In genomic region chr10:79445708-79446450, GRCh38 we compare ENCODE assay signal across 1 cellular context.
A peak's percentile ranks its signal among the peaks of the same experiment; 100 is the strongest.
TF ChIP-seq lines count a peak whose summit lies in the region.

No MANE protein-coding gene starts in this region.

TF ChIP-seq in HEK293, 187 proteins besides CTCF, POLR2A, EP300 and RAD21 (continued from another document):
- TF ChIP-seq, protein P1, sequence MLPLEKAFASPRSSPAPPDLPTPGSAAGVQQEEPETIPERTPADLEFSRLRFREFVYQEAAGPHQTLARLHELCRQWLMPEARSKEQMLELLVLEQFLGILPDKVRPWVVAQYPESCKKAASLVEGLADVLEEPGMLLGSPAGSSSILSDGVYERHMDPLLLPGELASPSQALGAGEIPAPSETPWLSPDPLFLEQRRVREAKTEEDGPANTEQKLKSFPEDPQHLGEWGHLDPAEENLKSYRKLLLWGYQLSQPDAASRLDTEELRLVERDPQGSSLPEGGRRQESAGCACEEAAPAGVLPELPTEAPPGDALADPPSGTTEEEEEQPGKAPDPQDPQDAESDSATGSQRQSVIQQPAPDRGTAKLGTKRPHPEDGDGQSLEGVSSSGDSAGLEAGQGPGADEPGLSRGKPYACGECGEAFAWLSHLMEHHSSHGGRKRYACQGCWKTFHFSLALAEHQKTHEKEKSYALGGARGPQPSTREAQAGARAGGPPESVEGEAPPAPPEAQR (tag by site-specific recombination; IDR thresholded peaks at IDR 0.05): peak; percentile 82; the same call in 1 of the 2 replicates
- no peak for TF ChIP-seq MYNN (tag by site-specific recombination; IDR thresholded peaks at IDR 0.05; ENCODE audit: borderline replicate concordance)
- no peak for TF ChIP-seq ZNF16 (tag by site-specific recombination; IDR thresholded peaks at IDR 0.05; ENCODE audit: low read depth)
- TF ChIP-seq ZNF585B (tag by site-specific recombination; IDR thresholded peaks at IDR 0.05): no peak
- TF ChIP-seq ZFHX2 (tag by site-specific recombination; conservative IDR thresholded peaks at IDR 0.05): peak; percentile 80
- peak; percentile 13; the same call in 1 of the 2 replicates for TF ChIP-seq ZNF654 (tag by site-specific recombination; IDR thresholded peaks at IDR 0.05; ENCODE audit: low read depth)
- no peak for TF ChIP-seq HOXD13 (CRISPR knock-in tag; IDR thresholded peaks at IDR 0.05; ENCODE audit: borderline replicate concordance)
- TF ChIP-seq ZBTB17 (tag by site-specific recombination; IDR thresholded peaks at IDR 0.05): peak; percentile 100
- no peak for TF ChIP-seq ZNF521 (tag by site-specific recombination; IDR thresholded peaks at IDR 0.05)
- TF ChIP-seq ZNF24 (tag by site-specific recombination; IDR thresholded peaks at IDR 0.05): peak; percentile 80
- no peak for TF ChIP-seq ZNF560 (tag by site-specific recombination; IDR thresholded peaks at IDR 0.05; ENCODE audit: borderline replicate concordance)
- peak; percentile 81 for TF ChIP-seq GLIS1 (tag by site-specific recombination; IDR thresholded peaks at IDR 0.05)
- peak; percentile 45 for TF ChIP-seq REST (tag by site-specific recombination; IDR thresholded peaks at IDR 0.05)
- TF ChIP-seq ZSCAN4 (tag by site-specific recombination; IDR thresholded peaks at IDR 0.05): peak; percentile 97
- TF ChIP-seq HOXC10 (CRISPR knock-in tag; IDR thresholded peaks at IDR 0.05): no peak
- TF ChIP-seq, protein P2, sequence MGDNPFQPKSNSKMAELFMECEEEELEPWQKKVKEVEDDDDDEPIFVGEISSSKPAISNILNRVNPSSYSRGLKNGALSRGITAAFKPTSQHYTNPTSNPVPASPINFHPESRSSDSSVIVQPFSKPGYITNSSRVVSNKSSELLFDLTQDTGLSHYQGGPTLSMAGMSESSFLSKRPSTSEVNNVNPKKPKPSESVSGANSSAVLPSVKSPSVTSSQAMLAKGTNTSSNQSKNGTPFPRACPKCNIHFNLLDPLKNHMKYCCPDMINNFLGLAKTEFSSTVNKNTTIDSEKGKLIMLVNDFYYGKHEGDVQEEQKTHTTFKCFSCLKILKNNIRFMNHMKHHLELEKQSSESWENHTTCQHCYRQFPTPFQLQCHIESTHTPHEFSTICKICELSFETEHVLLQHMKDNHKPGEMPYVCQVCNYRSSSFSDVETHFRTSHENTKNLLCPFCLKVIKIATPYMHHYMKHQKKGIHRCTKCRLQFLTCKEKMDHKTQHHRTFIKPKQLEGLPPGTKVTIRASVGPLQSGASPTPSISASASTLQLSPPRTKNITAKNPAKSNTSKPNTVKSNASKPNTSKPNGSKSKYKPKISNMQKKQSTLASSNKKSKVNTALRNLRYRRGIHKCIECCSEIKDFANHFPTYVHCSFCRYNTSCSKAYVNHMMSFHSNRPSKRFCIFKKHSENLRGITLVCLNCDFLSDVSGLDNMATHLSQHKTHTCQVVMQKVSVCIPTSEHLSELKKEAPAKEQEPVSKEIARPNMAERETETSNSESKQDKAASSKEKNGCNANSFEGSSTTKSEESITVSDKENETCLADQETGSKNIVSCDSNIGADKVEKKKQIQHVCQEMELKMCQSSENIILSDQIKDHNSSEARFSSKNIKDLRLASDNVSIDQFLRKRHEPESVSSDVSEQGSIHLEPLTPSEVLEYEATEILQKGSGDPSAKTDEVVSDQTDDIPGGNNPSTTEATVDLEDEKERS (tag by site-specific recombination; IDR thresholded peaks at IDR 0.05): no peak
- TF ChIP-seq ZNF488 (tag by site-specific recombination; IDR thresholded peaks at IDR 0.05): no peak; the same call in 1 of the 2 replicates
- TF ChIP-seq ZNF610 (tag by site-specific recombination; IDR thresholded peaks at IDR 0.05; ENCODE audit: borderline replicate concordance): peak; percentile 63; the same call in 1 of the 2 replicates
- no peak for TF ChIP-seq TCF7L2 (IDR thresholded peaks at IDR 0.05; ENCODE audit: borderline replicate concordance, low read depth, low read length)
- TF ChIP-seq YY1 (tag by site-specific recombination; IDR thresholded peaks at IDR 0.05): no peak
- TF ChIP-seq OSR2 (tag by site-specific recombination; IDR thresholded peaks at IDR 0.05): peak; percentile 34; the same call in 1 of the 2 replicates
- no peak for TF ChIP-seq ZNF114 (tag by site-specific recombination; IDR thresholded peaks at IDR 0.05)
- TF ChIP-seq, protein P3, sequence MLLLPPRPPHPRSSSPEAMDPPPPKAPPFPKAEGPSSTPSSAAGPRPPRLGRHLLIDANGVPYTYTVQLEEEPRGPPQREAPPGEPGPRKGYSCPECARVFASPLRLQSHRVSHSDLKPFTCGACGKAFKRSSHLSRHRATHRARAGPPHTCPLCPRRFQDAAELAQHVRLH (tag by site-specific recombination; IDR thresholded peaks at IDR 0.05): peak; percentile 82
- TF ChIP-seq, protein P4, sequence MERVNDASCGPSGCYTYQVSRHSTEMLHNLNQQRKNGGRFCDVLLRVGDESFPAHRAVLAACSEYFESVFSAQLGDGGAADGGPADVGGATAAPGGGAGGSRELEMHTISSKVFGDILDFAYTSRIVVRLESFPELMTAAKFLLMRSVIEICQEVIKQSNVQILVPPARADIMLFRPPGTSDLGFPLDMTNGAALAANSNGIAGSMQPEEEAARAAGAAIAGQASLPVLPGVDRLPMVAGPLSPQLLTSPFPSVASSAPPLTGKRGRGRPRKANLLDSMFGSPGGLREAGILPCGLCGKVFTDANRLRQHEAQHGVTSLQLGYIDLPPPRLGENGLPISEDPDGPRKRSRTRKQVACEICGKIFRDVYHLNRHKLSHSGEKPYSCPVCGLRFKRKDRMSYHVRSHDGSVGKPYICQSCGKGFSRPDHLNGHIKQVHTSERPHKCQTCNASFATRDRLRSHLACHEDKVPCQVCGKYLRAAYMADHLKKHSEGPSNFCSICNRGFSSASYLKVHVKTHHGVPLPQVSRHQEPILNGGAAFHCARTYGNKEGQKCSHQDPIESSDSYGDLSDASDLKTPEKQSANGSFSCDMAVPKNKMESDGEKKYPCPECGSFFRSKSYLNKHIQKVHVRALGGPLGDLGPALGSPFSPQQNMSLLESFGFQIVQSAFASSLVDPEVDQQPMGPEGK (tag by site-specific recombination; IDR thresholded peaks at IDR 0.05): peak; percentile 94
- no peak for TF ChIP-seq ZNF549 (tag by site-specific recombination; IDR thresholded peaks at IDR 0.05)
- TF ChIP-seq ZNF707 (tag by site-specific recombination; IDR thresholded peaks at IDR 0.05): no peak
- TF ChIP-seq ZNF239 (tag by site-specific recombination; IDR thresholded peaks at IDR 0.05): no peak
- TF ChIP-seq ZNF394 (tag by site-specific recombination; IDR thresholded peaks at IDR 0.05; ENCODE audit: borderline replicate concordance): peak; percentile 89
- no peak; the same call in 1 of the 2 replicates for TF ChIP-seq ZNF664 (tag by site-specific recombination; IDR thresholded peaks at IDR 0.05)
- no peak for TF ChIP-seq ZNF530 (tag by site-specific recombination; IDR thresholded peaks at IDR 0.05; ENCODE audit: low read depth)
- peak; percentile 95 for TF ChIP-seq ZNF398 (tag by site-specific recombination; IDR thresholded peaks at IDR 0.05)
- no peak for TF ChIP-seq ZNF23 (tag by site-specific recombination; IDR thresholded peaks at IDR 0.05; ENCODE audit: borderline replicate concordance)
- no peak for TF ChIP-seq ZNF621 (tag by site-specific recombination; IDR thresholded peaks at IDR 0.05)
- TF ChIP-seq ZNF404 (tag by site-specific recombination; IDR thresholded peaks at IDR 0.05): no peak
- TF ChIP-seq ZSCAN23 (tag by site-specific recombination; IDR thresholded peaks at IDR 0.05): peak; percentile 98
- TF ChIP-seq ZNF677 (tag by site-specific recombination; IDR thresholded peaks at IDR 0.05): no peak
- no peak for TF ChIP-seq TSHZ1 (tag by site-specific recombination; IDR thresholded peaks at IDR 0.05; ENCODE audit: borderline replicate concordance)
- TF ChIP-seq ZNF843 (tag by site-specific recombination; IDR thresholded peaks at IDR 0.05): peak; percentile 82; the same call in 1 of the 2 replicates
